In genomic region chr10:114413398-114413797, GRCh38 we compare ENCODE assay signal across 14 cellular contexts. TPM values are rescaled to one million over a fixed set of nuclear protein-coding genes. Genes with fewer than 3 reads are reported as not detected.
A peak's percentile ranks its signal among the peaks of the same experiment; 100 is the strongest.
DNase-seq lines count a peak whose midpoint lies in the region; ATAC-seq, FAIRE-seq and TF ChIP-seq lines count a peak whose summit lies in the region.
"Had no signal": no experiment of that assay in that cellular context is flagged by ENCODE, and none has a peak within 500 bp of the region (broad histone marks: within the 10 kb centered on the region; RNA-seq: fewer than 3 reads in every experiment).

No MANE protein-coding gene starts in this region.

- no peak overlapping the region for H3K4me2 ChIP-seq in HepG2 (ENCODE audit: low read depth, low read length)

- no TSS peak for BruUV-seq in HepG2 (replicated peaks; lab: Mats Ljungman, UMichigan)
- BruUV-seq in MCF 10A (replicated peaks; lab: Mats Ljungman, UMichigan), result no TSS peak

- H3K4me3 ChIP-seq in right lobe of liver (no peak overlapping the region), HepG2 (replicated peaks in 1 of 3; ENCODE audit: insufficient read depth in 1 of 3, low read depth in 2 of 3, low read length in 3 of 3) (no peak overlapping the region), lower lobe of right lung (no peak overlapping the region)

- intact Hi-C loops in right lobe of liver (cut with DNase I), result no loop called here
- intact Hi-C loops in HepG2 (cut with micrococcal nuclease; ENCODE audit: unreplicated experiment), result no loop called here
- intact Hi-C loops in MCF 10A (cut with micrococcal nuclease), result no loop called here
- intact Hi-C loops in lower lobe of right lung (cut with DNase I), result no loop called here

- peaks cover 19% of the 10 kb centered on the region for H3K4me1 Mint-ChIP-seq in MCF 10A (ENCODE audit: insufficient read depth, unreplicated experiment)
- peaks cover 4% of the 10 kb centered on the region for H3K4me1 Mint-ChIP-seq in activated T-cell treated with anti-CD3 and anti-CD28 coated beads, Interleukin-2, amount 50 U/mL, for 72 hours (ENCODE audit: low read depth)
- H3K4me1 Mint-ChIP-seq in activated T-cell treated with anti-CD3 and anti-CD28 coated beads, Interleukin-2, amount 50 U/mL, for 24 hours (ENCODE audit: low read depth), result no peaks in the 10 kb centered on the region
- H3K4me1 Mint-ChIP-seq: T-cell had no signal

- no peak overlapping the region for H2AFZ ChIP-seq in HepG2 (ENCODE audit: low read length)

- H3K9me3 ChIP-seq in right lobe of liver (no peaks in the 10 kb centered on the region), HepG2 (ENCODE audit: low read length) (no peaks in the 10 kb centered on the region), lower lobe of right lung (no peaks in the 10 kb centered on the region)

- TF ChIP-seq RAD21 in HepG2 (CRISPR knock-in tag; IDR thresholded peaks at IDR 0.05), result no peak

- H3K36me3 Mint-ChIP-seq in MCF 10A (ENCODE audit: insufficient read depth, unreplicated experiment), result no peaks in the 10 kb centered on the region
- no peaks in the 10 kb centered on the region for H3K36me3 Mint-ChIP-seq in activated T-cell treated with anti-CD3 and anti-CD28 coated beads, Interleukin-2, amount 50 U/mL, for 72 hours (ENCODE audit: insufficient read depth in 2 of 2)
- no peaks in the 10 kb centered on the region for H3K36me3 Mint-ChIP-seq in activated T-cell treated with anti-CD3 and anti-CD28 coated beads, Interleukin-2, amount 50 U/mL, for 24 hours (ENCODE audit: low read depth)
- H3K36me3 Mint-ChIP-seq: immature natural killer cell, T-cell had no signal

- H3K79me2 ChIP-seq in HepG2 (ENCODE audit: insufficient read depth, low read length), result no peaks in the 10 kb centered on the region

- DNase-seq in right lobe of liver (peak in 1 of 3 donors; percentile 53), HepG2 (ENCODE audit: low spot score) (no peak), MCF 10A (ENCODE audit: unreplicated experiment) (peak; percentile 90), lower lobe of right lung (peak; percentile 77), AML-193 (lab: John Stamatoyannopoulos, UW) (no peak)
- DNase-seq in activated T-cell treated with anti-CD3 and anti-CD28 coated beads, Interleukin-2, amount 50 U/mL, for 72 hours, result no peak
- DNase-seq in activated T-cell treated with anti-CD3 and anti-CD28 coated beads, Interleukin-2, amount 50 U/mL, for 24 hours, result no peak
- DNase-seq in activated CD4-positive, alpha-beta T cell treated with anti-CD3 and anti-CD28 coated beads for 4 hours, result no peak
- DNase-seq: activated CD8-positive, alpha-beta memory T cell treated with anti-CD3 and anti-CD28 coated beads for 24 hours; immature natural killer cell; Karpas-422; NCI-H510A; occipital lobe; T-cell had no signal

- no CpG with 5 or more reads among the region's 4 CpGs for WGBS in right lobe of liver (ENCODE audit: insufficient coverage, low coverage, low lambda C conversion rate, missing lambda C conversion rate)
- 56% methylated on average over 4 of the region's 4 CpGs for WGBS in HepG2 (ENCODE audit: low lambda C conversion rate)

- H3K9ac ChIP-seq in HepG2 (ENCODE audit: insufficient read depth, low read depth, low read length), result no peak overlapping the region

- peak overlapping the region; percentile 35 for H3K4me3 Mint-ChIP-seq in MCF 10A (ENCODE audit: unreplicated experiment)
- no peak overlapping the region for H3K4me3 Mint-ChIP-seq in activated T-cell treated with anti-CD3 and anti-CD28 coated beads, Interleukin-2, amount 50 U/mL, for 72 hours
- no peak overlapping the region for H3K4me3 Mint-ChIP-seq in activated T-cell treated with anti-CD3 and anti-CD28 coated beads, Interleukin-2, amount 50 U/mL, for 24 hours
- H3K4me3 Mint-ChIP-seq: immature natural killer cell, T-cell had no signal

- H3K27me3 ChIP-seq in right lobe of liver (no peaks in the 10 kb centered on the region), HepG2 (ENCODE audit: control insufficient read depth in 1 of 2, insufficient read depth in 2 of 2, low read length in 2 of 2) (peaks cover 4 to 20% of the 10 kb centered on the region in 2 experiments; a peak in 2 of 5 replicates), lower lobe of right lung (ENCODE audit: low read depth) (no peaks in the 10 kb centered on the region)

- H3K36me3 ChIP-seq in right lobe of liver (no peaks in the 10 kb centered on the region), HepG2 (replicated peaks in 1 of 2; ENCODE audit: control insufficient read depth in 1 of 2, insufficient read depth in 2 of 2, low read length in 2 of 2) (no peaks in the 10 kb centered on the region), lower lobe of right lung (no peaks in the 10 kb centered on the region)

- TF ChIP-seq EP300 in HepG2 (IDR thresholded peaks at IDR 0.05; ENCODE audit: low read depth in 2 of 2, low read length in 2 of 2), result no peak
- TF ChIP-seq EP300 in HepG2 (CRISPR knock-in tag; IDR thresholded peaks at IDR 0.05; ENCODE audit: borderline replicate concordance), result no peak

- in situ Hi-C loops in HepG2 (cut with HindIII; ENCODE audit: extremely low pct_ligation_motif_present, low pct_unique_long_range_greater_than_20kb), result no loop called here

- no peaks in the 10 kb centered on the region for H4K20me1 ChIP-seq in HepG2 (ENCODE audit: insufficient read depth, low read length)

- H3K27me3 Mint-ChIP-seq in MCF 10A (ENCODE audit: insufficient read depth, unreplicated experiment), result no peaks in the 10 kb centered on the region
- peaks cover 56% of the 10 kb centered on the region for H3K27me3 Mint-ChIP-seq in activated T-cell treated with anti-CD3 and anti-CD28 coated beads, Interleukin-2, amount 50 U/mL, for 72 hours (ENCODE audit: low read depth)
- H3K27me3 Mint-ChIP-seq in activated T-cell treated with anti-CD3 and anti-CD28 coated beads, Interleukin-2, amount 50 U/mL, for 24 hours, result peaks cover 42% of the 10 kb centered on the region

- H3K27ac Mint-ChIP-seq in MCF 10A (ENCODE audit: low read depth, unreplicated experiment), result no peak overlapping the region
- H3K27ac Mint-ChIP-seq in activated T-cell treated with anti-CD3 and anti-CD28 coated beads, Interleukin-2, amount 50 U/mL, for 72 hours, result no peak overlapping the region
- H3K27ac Mint-ChIP-seq in activated T-cell treated with anti-CD3 and anti-CD28 coated beads, Interleukin-2, amount 50 U/mL, for 24 hours, result no peak overlapping the region
- H3K27ac Mint-ChIP-seq: T-cell had no signal

- FAIRE-seq in HepG2 (lab: Jason Lieb, UNC), result no peak

- TF ChIP-seq CTCF in right lobe of liver (IDR thresholded peaks at IDR 0.05), result no peak
- no peak for TF ChIP-seq CTCF in HepG2 (CRISPR knock-in tag; IDR thresholded peaks at IDR 0.05)
- no peak for TF ChIP-seq CTCF in MCF 10A (IDR thresholded peaks at IDR 0.05; ENCODE audit: unreplicated experiment)
- TF ChIP-seq CTCF in lower lobe of right lung (IDR thresholded peaks at IDR 0.05), result no peak

- CTCF ChIA-PET in HepG2 (lab: Yijun Ruan, JAX; ENCODE audit: low intra/inter-chr PET ratio, low total read pairs), result no interaction called here
- CTCF ChIA-PET in MCF 10A (lab: Yijun Ruan, JAX), result interaction anchor here (0.6 to 0.8 kb wide), 3 partner anchors 25 to 132 kb away, joined by 3 read pairs; no protein-coding TSS in a partner anchor

- H3K9me3 Mint-ChIP-seq in MCF 10A (ENCODE audit: unreplicated experiment), result no peaks in the 10 kb centered on the region
- no peaks in the 10 kb centered on the region for H3K9me3 Mint-ChIP-seq in activated T-cell treated with anti-CD3 and anti-CD28 coated beads, Interleukin-2, amount 50 U/mL, for 72 hours
- H3K9me3 Mint-ChIP-seq in activated T-cell treated with anti-CD3 and anti-CD28 coated beads, Interleukin-2, amount 50 U/mL, for 24 hours, result no peaks in the 10 kb centered on the region

- H3K4me1 ChIP-seq in right lobe of liver, result no peaks in the 10 kb centered on the region
- H3K4me1 ChIP-seq in HepG2 (ENCODE audit: insufficient read depth, low read length), result no peaks in the 10 kb centered on the region
- H3K4me1 ChIP-seq in lower lobe of right lung, result peaks cover 13% of the 10 kb centered on the region

- ATAC-seq in right lobe of liver (peak in 3 of 4 donors; percentile 43 to 94 (median 45)), HepG2 (no peak), lower lobe of right lung (peak; percentile 92 to 97)
- ATAC-seq in activated T-cell treated with anti-CD3 and anti-CD28 coated beads, Interleukin-2, amount 50 U/mL, for 72 hours (replicated peaks in 1 of 2), result no peak
- ATAC-seq: T-cell had no signal

- H3K27ac ChIP-seq in right lobe of liver (no peak overlapping the region), HepG2 (ENCODE audit: extremely low read length, insufficient read depth, low read length) (no peak overlapping the region), lower lobe of right lung (no peak overlapping the region)

- TF ChIP-seq POLR2A in right lobe of liver (IDR thresholded peaks at IDR 0.05), result no peak
- no peak for TF ChIP-seq POLR2A in HepG2 (IDR thresholded peaks at IDR 0.05; ENCODE audit: insufficient read depth in 1 of 2, low read depth in 2 of 2, low read length in 2 of 2)

- POLR2A ChIA-PET in HepG2 (lab: Yijun Ruan, JAX) (no interaction called here), MCF 10A (lab: Yijun Ruan, JAX) (interaction anchor here (0.6 to 1.7 kb wide), 4 partner anchors 10 to 409 kb away, joined by 3 to 5 read pairs (median 4); no protein-coding TSS in a partner anchor)

RNA-seq across cellular contexts. Expression of gene AFAP1L2, which starts 9.1 kb away (rescaled TPM):
- 1 to 10 TPM in 4 of 6 experiments, under 1 TPM in 2; 0.50 to 2.2 (median 1.1) TPM for total RNA-seq in right lobe of liver
- not detected in 2 replicates for total RNA-seq in HepG2 (2016; rRNA removed; fragmentation: Illumina TruSeq; extraction: Trizol)
- total RNA-seq in HepG2 (2016; cell fraction: cytosol; rRNA removed; fragmentation: Illumina TruSeq; extraction: Trizol; ENCODE audit: low read depth), result not detected in 2 replicates
- total RNA-seq in HepG2 (2016; cell fraction: insoluble cytoplasmic fraction; rRNA removed; fragmentation: Illumina TruSeq; extraction: Trizol), result not detected in 2 replicates
- total RNA-seq in HepG2 (2016; cell fraction: membrane; rRNA removed; fragmentation: Illumina TruSeq; extraction: Trizol), result not detected in 2 replicates
- not detected in 2 replicates for total RNA-seq in HepG2 (2016; cell fraction: nucleus; rRNA removed; fragmentation: Illumina TruSeq; extraction: Trizol)
- not detected in 2 replicates for polyA plus RNA-seq in HepG2 (2011; rRNA removed)
- polyA plus RNA-seq in HepG2 (2011; cell fraction: cytosol; rRNA removed), result not detected in 2 replicates
- polyA plus RNA-seq in HepG2 (2011; cell fraction: nucleus; rRNA removed), result 0.03 TPM in 2 replicates
- not detected in 2 replicates for polyA plus RNA-seq in HepG2 (2012)
- not detected in 2 replicates for polyA plus RNA-seq in HepG2 (2016; cell fraction: cytosol; fragmentation: Illumina TruSeq; extraction: Trizol; ENCODE audit: low read depth)
- polyA plus RNA-seq in HepG2 (2016; cell fraction: insoluble cytoplasmic fraction; fragmentation: Illumina TruSeq; extraction: Trizol; ENCODE audit: low read depth), result not detected in 2 replicates
- polyA plus RNA-seq in HepG2 (2016; cell fraction: membrane; fragmentation: Illumina TruSeq; extraction: Trizol; ENCODE audit: low read depth), result not detected in 2 replicates
- not detected in 2 replicates for polyA plus RNA-seq in HepG2 (2016; cell fraction: nucleus; fragmentation: Illumina TruSeq; extraction: Trizol; ENCODE audit: insufficient read depth, low read depth)
- 0.75 TPM in 1 of 2 replicates, not detected in the other for polyA minus RNA-seq in HepG2 (2011; rRNA and poly(A)+ RNA removed; ENCODE audit: low replicate concordance)
- polyA minus RNA-seq in HepG2 (2011; cell fraction: cytosol; rRNA and poly(A)+ RNA removed), result not detected in 2 replicates
- not detected in 2 replicates for polyA minus RNA-seq in HepG2 (2011; cell fraction: nucleus; rRNA and poly(A)+ RNA removed)
- total RNA-seq in MCF 10A (2022), result 5.8 and 8.5 TPM in 2 replicates
- 5.3 TPM for total RNA-seq in lower lobe of right lung
- total RNA-seq in activated T-cell treated with anti-CD3 and anti-CD28 coated beads, Interleukin-2, amount 50 U/mL, for 72 hours, result 1 to 10 TPM; 1.5 to 1.8 TPM

Comparison
In these comparisons a context has a peak if more than half of its experiments do, and no peak if none do; other contexts are left out.
1. ATAC-seq: peak in right lobe of liver (3 of 4) and lower lobe of right lung (2 of 2); none in HepG2 (single experiment) and activated T-cell treated with anti-CD3 and anti-CD28 coated beads, Interleukin-2, amount 50 U/mL, for 72 hours (0 of 2).
2. DNase-seq: peak in MCF 10A (single experiment) and lower lobe of right lung (single experiment); none in HepG2 (single experiment), AML-193 (0 of 2), activated T-cell treated with anti-CD3 and anti-CD28 coated beads, Interleukin-2, amount 50 U/mL, for 72 hours (0 of 2), activated T-cell treated with anti-CD3 and anti-CD28 coated beads, Interleukin-2, amount 50 U/mL, for 24 hours (single experiment) and activated CD4-positive, alpha-beta T cell treated with anti-CD3 and anti-CD28 coated beads for 4 hours (0 of 2).